22 cellular contexts compared by ENCODE assay signal in genomic region chr20:41089555-41089954, GRCh38. TPM values are rescaled to one million over a fixed set of nuclear protein-coding genes. Genes with fewer than 3 reads are reported as not detected.
DNase-seq lines count a peak whose midpoint lies in the region; ATAC-seq, FAIRE-seq and TF ChIP-seq lines count a peak whose summit lies in the region.
"Had no signal": no experiment of that assay in that cellular context is flagged by ENCODE, and none has a peak within 500 bp of the region (broad histone marks: within the 10 kb centered on the region; RNA-seq: fewer than 3 reads in every experiment).

No MANE protein-coding gene starts in this region.

- no peak overlapping the region for H3K9ac ChIP-seq in Loucy (ENCODE audit: low read depth, low read length, poor library complexity, severe bottlenecking)
- H3K9ac ChIP-seq in GM12878 (ENCODE audit: control insufficient read depth, insufficient read depth, low read length), result no peak overlapping the region

- peaks cover 66% of the 10 kb centered on the region for H3K36me3 Mint-ChIP-seq in GM23338 (ENCODE audit: low read depth)

- no peaks in the 10 kb centered on the region for H3K4me1 Mint-ChIP-seq in GM23338

- H3K79me2 ChIP-seq in GM23338 (replicated peaks; ENCODE audit: insufficient read depth) (no peaks in the 10 kb centered on the region), Loucy (ENCODE audit: insufficient read depth, low read length) (no peaks in the 10 kb centered on the region), GM12878 (ENCODE audit: control insufficient read depth, insufficient read depth, low read length) (no peaks in the 10 kb centered on the region)

- TF ChIP-seq POLR2A in GM12878 (IDR thresholded peaks at IDR 0.05; ENCODE audit: low read depth, low read length), result no peak

- H3K9me3 ChIP-seq in Loucy (ENCODE audit: insufficient read depth, low read depth, low read length) (no peaks in the 10 kb centered on the region), GM12878 (replicated peaks; ENCODE audit: control insufficient read depth, insufficient read depth, low read length) (no peaks in the 10 kb centered on the region)
- H3K9me3 ChIP-seq: left lung, pancreas, tibial artery had no signal

- H3K36me3 ChIP-seq in GM23338 (ENCODE audit: insufficient read depth) (peaks cover 27% of the 10 kb centered on the region), Loucy (ENCODE audit: insufficient read depth, low read length) (peaks cover 69% of the 10 kb centered on the region), GM12878 (ENCODE audit: control insufficient read depth in 2 of 2, insufficient read depth in 2 of 2, low read length in 1 of 2) (peaks cover 15 to 38% of the 10 kb centered on the region in 2 experiments)

- CTCF ChIA-PET in GM12878 (lab: Yijun Ruan, JAX), result no interaction called here

- H3K9me3 Mint-ChIP-seq in GM23338, result no peaks in the 10 kb centered on the region
- H3K9me3 Mint-ChIP-seq: activated naive CD8-positive, alpha-beta T cell treated with anti-CD3 and anti-CD28 coated beads, Interleukin-2, amount 10 ng/mL, durations not matched to agents 7 days and 5 days; immature natural killer cell; mesothelial cell of epicardium; natural killer cell treated with Interleukin-12 subunit alpha and Interleukin-12 subunit beta and Interleukin-15 and Interleukin-18, amount 100 ng/mL, for 72 hours had no signal

- DNase-seq in GM23338 (ENCODE audit: low spot score), result no peak
- DNase-seq in GM12878 (ENCODE audit: low read depth, low spot score), result no peak
- DNase-seq in retinal pigment epithelial cell (ENCODE audit: low read depth), result no peak
- DNase-seq in NCI-H2107 treated with DMSO at 0.1 percent for 48 hours (lab: John Stamatoyannopoulos, UW; ENCODE audit: unreplicated experiment), result no peak
- no peak for DNase-seq in cortex of kidney (lab: John Stamatoyannopoulos, UW)
- DNase-seq in sciatic nerve (ENCODE audit: low spot score), result no peak
- DNase-seq: activated CD4-positive, alpha-beta T cell treated with anti-CD3 and anti-CD28 coated beads for 36 hours; activated naive CD8-positive, alpha-beta T cell treated with anti-CD3 and anti-CD28 coated beads, Interleukin-2, amount 10 ng/mL, durations not matched to agents 7 days and 5 days; dermis blood vessel endothelial cell; immature natural killer cell; left lung; MV-4-11; NCI-H187 treated with DMSO at 0.1 percent for 48 hours; NCI-H345; pancreas; stimulated activated naive CD8-positive, alpha-beta T cell treated with anti-CD3 and anti-CD28 coated beads, Interleukin-15, Interleukin-2, amounts not matched to agents 100 U/mL and 50 U/mL, for 24 hours; tibial artery had no signal

- FAIRE-seq in GM12878 (lab: Jason Lieb, UNC), result no peak
- FAIRE-seq: endothelial cell of umbilical vein, pancreas, RCC 7860 had no signal

- H3K4me1 ChIP-seq in GM23338 (ENCODE audit: insufficient read depth) (0 out of 2 replicates have a peak, but pooled peaks cover 4% of the 10 kb centered on the region), Loucy (ENCODE audit: insufficient read depth, low read length, poor library complexity, severe bottlenecking) (peaks cover 12% of the 10 kb centered on the region), GM12878 (ENCODE audit: control insufficient read depth, insufficient read depth, low read length) (no peaks in the 10 kb centered on the region)
- H3K4me1 ChIP-seq: tibial artery had no signal

- no peak overlapping the region for H3K4me2 ChIP-seq in GM23338
- H3K4me2 ChIP-seq in Loucy (ENCODE audit: low read depth, low read length, poor library complexity, severe bottlenecking), result no peak overlapping the region
- H3K4me2 ChIP-seq in GM12878 (ENCODE audit: control insufficient read depth, insufficient read depth), result no peak overlapping the region

- H3F3A ChIP-seq in GM23338 (replicated peaks; ENCODE audit: low read depth) (peaks cover 6% of the 10 kb centered on the region; the same call in 1 of the 2 replicates), Loucy (ENCODE audit: low read depth) (no peaks in the 10 kb centered on the region)

- 78% methylated on average over 3 of the region's 3 CpGs for WGBS in GM12878 (ENCODE audit: insufficient coverage, insufficient replicate concordance, low lambda C conversion rate, missing lambda C conversion rate)

- POLR2A ChIA-PET in GM12878 (lab: Charles Lee), result interaction anchor here (0.7 to 1.2 kb wide), 2 partner anchors 13 to 32 kb away, joined by 5 to 11 read pairs; no protein-coding TSS in a partner anchor

- peaks cover 14% of the 10 kb centered on the region; the same call in 1 of the 2 replicates for H4K20me1 ChIP-seq in GM23338 (replicated peaks; ENCODE audit: insufficient read depth)
- H4K20me1 ChIP-seq in Loucy (ENCODE audit: insufficient read depth, low read length, poor library complexity, severe bottlenecking), result peaks cover 6% of the 10 kb centered on the region
- no peaks in the 10 kb centered on the region for H4K20me1 ChIP-seq in GM12878 (ENCODE audit: control insufficient read depth, insufficient read depth)

- SMC1A ChIA-PET in GM12878 (lab: Charles Lee; ENCODE audit: uncharacterized antibody, unreplicated experiment), result interaction anchor here (1.2 kb wide), 1 partner anchor 121 kb away, joined by 5 read pairs; no protein-coding TSS in a partner anchor

- ATAC-seq in GM23338 (no peak), GM12878 (no peak), sciatic nerve (no peak)
- ATAC-seq: activated CD4-positive, alpha-beta T cell treated with anti-CD3 and anti-CD28 coated beads for 36 hours; left lung; natural killer cell treated with Interleukin-12 subunit alpha and Interleukin-12 subunit beta and Interleukin-15 and Interleukin-18, amount 100 ng/mL, for 72 hours; pancreas; stimulated activated naive CD8-positive, alpha-beta T cell treated with anti-CD3 and anti-CD28 coated beads, Interleukin-15, Interleukin-2, amounts not matched to agents 100 U/mL and 50 U/mL, for 24 hours had no signal

- H3K4me3 ChIP-seq in GM23338, result no peak overlapping the region
- no peak overlapping the region for H3K4me3 ChIP-seq in Loucy (ENCODE audit: low read length, poor library complexity, severe bottlenecking)
- H3K4me3 ChIP-seq in GM12878, result no peak overlapping the region
- H3K4me3 ChIP-seq in retinal pigment epithelial cell (ENCODE audit: low read length), result no peak overlapping the region
- H3K4me3 ChIP-seq: left lung, pancreas, tibial artery had no signal

- H3K27me3 ChIP-seq in GM23338 (ENCODE audit: insufficient read depth) (no peaks in the 10 kb centered on the region), Loucy (ENCODE audit: insufficient read depth, low read length, poor library complexity, severe bottlenecking) (no peaks in the 10 kb centered on the region), GM12878 (replicated peaks in 1 of 2; ENCODE audit: control insufficient read depth in 2 of 2, insufficient read depth in 2 of 2, low read length in 1 of 2) (no peaks in the 10 kb centered on the region)
- H3K27me3 ChIP-seq: left lung, pancreas, tibial artery had no signal

- intact Hi-C loops in GM12878 (cut with micrococcal nuclease; ENCODE audit: unreplicated experiment) (no loop called here), sciatic nerve (cut with DNase I) (no loop called here)

- H2AFZ ChIP-seq in GM23338 (no peak overlapping the region), Loucy (ENCODE audit: low read length) (no peak overlapping the region), GM12878 (ENCODE audit: control insufficient read depth, low read depth, low read length) (no peak overlapping the region)

- in situ Hi-C loops in GM12878 (cut with MboI), result loop anchor here (25.0 kb wide), 1 partner anchor 352 kb away; no protein-coding TSS in a partner anchor

- H3K9me2 ChIP-seq in GM23338 (ENCODE audit: insufficient read depth) (no peaks in the 10 kb centered on the region), Loucy (replicated peaks; ENCODE audit: low read depth, low read length) (no peaks in the 10 kb centered on the region)

- no TSS peak for BruUV-seq in GM12878 (replicated peaks; lab: Mats Ljungman, UMichigan)

- RAD21 ChIA-PET in GM12878 (lab: Charles Lee; ENCODE audit: unreplicated experiment), result interaction anchor here (2.0 kb wide), 1 partner anchor 99 kb away, joined by 6 read pairs; no protein-coding TSS in a partner anchor

- H3K4me3 Mint-ChIP-seq in GM23338, result no peak overlapping the region
- H3K4me3 Mint-ChIP-seq: activated CD4-positive, alpha-beta T cell treated with anti-CD3 and anti-CD28 coated beads for 36 hours; activated naive CD8-positive, alpha-beta T cell treated with anti-CD3 and anti-CD28 coated beads, Interleukin-2, amount 10 ng/mL, durations not matched to agents 7 days and 5 days; immature natural killer cell; mesothelial cell of epicardium; natural killer cell treated with Interleukin-12 subunit alpha and Interleukin-12 subunit beta and Interleukin-15 and Interleukin-18, amount 100 ng/mL, for 72 hours had no signal

- H3K27me3 Mint-ChIP-seq in GM23338 (ENCODE audit: insufficient read depth, low read depth, poor library complexity), result peaks cover 7% of the 10 kb centered on the region
- H3K27me3 Mint-ChIP-seq: activated CD4-positive, alpha-beta T cell treated with anti-CD3 and anti-CD28 coated beads for 36 hours; activated naive CD8-positive, alpha-beta T cell treated with anti-CD3 and anti-CD28 coated beads, Interleukin-2, amount 10 ng/mL, durations not matched to agents 7 days and 5 days; natural killer cell treated with Interleukin-12 subunit alpha and Interleukin-12 subunit beta and Interleukin-15 and Interleukin-18, amount 100 ng/mL, for 72 hours had no signal

- peak; percentile 32 to 42; a peak in 3 of 4 replicates for TF ChIP-seq CTCF in GM23338 (conservative IDR thresholded peaks at IDR 0.05; ENCODE audit: low read depth in 2 of 2)
- TF ChIP-seq CTCF in Loucy (conservative IDR thresholded peaks at IDR 0.05; ENCODE audit: low read length), result 0 out of 2 replicates have a peak, but pooled peaks have one; percentile 20
- 0 out of 6 replicates have a peak, but pooled peaks of 1 of the 3 experiments have one; percentile 3 for TF ChIP-seq CTCF in GM12878 (IDR thresholded peaks at IDR 0.05 in 2 of 3, conservative IDR thresholded peaks at IDR 0.05 in 1 of 3; ENCODE audit: control insufficient read depth in 2 of 3, extremely low read depth in 1 of 3, insufficient read depth in 1 of 3, low read depth in 3 of 3, low read length in 3 of 3)
- TF ChIP-seq CTCF in retinal pigment epithelial cell (conservative IDR thresholded peaks at IDR 0.05; ENCODE audit: low read depth, low read length), result peak; percentile 11

- no peak overlapping the region for H3K27ac Mint-ChIP-seq in GM23338
- H3K27ac Mint-ChIP-seq: activated CD4-positive, alpha-beta T cell treated with anti-CD3 and anti-CD28 coated beads for 36 hours; activated naive CD8-positive, alpha-beta T cell treated with anti-CD3 and anti-CD28 coated beads, Interleukin-2, amount 10 ng/mL, durations not matched to agents 7 days and 5 days; mesothelial cell of epicardium; natural killer cell treated with Interleukin-12 subunit alpha and Interleukin-12 subunit beta and Interleukin-15 and Interleukin-18, amount 100 ng/mL, for 72 hours had no signal

- TF ChIP-seq EP300 in GM12878 (IDR thresholded peaks at IDR 0.05; ENCODE audit: borderline replicate concordance in 1 of 2, control insufficient read depth in 1 of 2, low read depth in 2 of 2, low read length in 2 of 2), result no peak

- TF ChIP-seq RAD21 in GM12878 (IDR thresholded peaks at IDR 0.05; ENCODE audit: insufficient read depth, low read depth, low read length), result no peak

- H3K27ac ChIP-seq in GM23338 (ENCODE audit: low read depth) (no peak overlapping the region; the same call in 1 of the 2 replicates), GM12878 (ENCODE audit: control insufficient read depth, insufficient read depth) (no peak overlapping the region)
- H3K27ac ChIP-seq: left lung, pancreas, tibial artery had no signal

RNA-seq across cellular contexts. Expression of gene PLCG1, which starts 47.8 kb away (rescaled TPM):
- total RNA-seq in GM23338 (2014; rRNA removed; shearing (Covaris generic)), result 174 and 206 TPM in 2 replicates
- polyA plus RNA-seq in GM23338 (2016; fragmentation: Nextera tagmentation; extraction: Ambion mirVana) (23.8 and 27.4 TPM in 2 replicates), GM12878 (2011; rRNA removed) (61.7 and 114 TPM in 2 replicates), GM12878 (2014; fragmentation: Illumina TruSeq; extraction: Trizol) (29.2 and 51.0 TPM in 2 replicates), GM12878 (2014; fragmentation: Nextera tagmentation; extraction: Ambion mirVana) (1 to 10 TPM; 2.6 to 3.0 TPM), GM12878 (2014; rRNA removed) (70.4 and 85.0 TPM in 2 replicates), GM12878 (2016; fragmentation: Nextera tagmentation; extraction: Ambion mirVana) (10 to 100 TPM; 12.8 to 13.0 TPM)
- total RNA-seq in GM12878 (2013; cell fraction: nucleolus; rRNA removed), result 292 and 309 TPM in 2 replicates
- total RNA-seq in GM12878 (2014; rRNA removed) (48.4 and 55.4 TPM in 2 replicates), GM12878 (2014; rRNA removed; fragmentation: Illumina TruSeq; extraction: Trizol) (39.3 and 39.5 TPM in 2 replicates), GM12878 (2021) (78.6 and 85.4 TPM in 2 replicates), sciatic nerve (148 TPM)
- 53.5 TPM for polyA plus RNA-seq in GM12878 (2011; ENCODE audit: low read depth)
- polyA plus RNA-seq in GM12878 (2011; cell fraction: cytosol; rRNA removed), result 117 and 135 TPM in 2 replicates
- polyA plus RNA-seq in GM12878 (2011; cell fraction: nucleus; rRNA removed), result 795 and 878 TPM in 2 replicates
- 67.5 and 102 TPM in 2 replicates for polyA plus RNA-seq in GM12878 (2012)
- polyA minus RNA-seq in GM12878 (2011; rRNA and poly(A)+ RNA removed), result 123 and 185 TPM in 2 replicates
- polyA minus RNA-seq in GM12878 (2011; cell fraction: cytosol; rRNA and poly(A)+ RNA removed), result 60.8 and 65.4 TPM in 2 replicates
- 200 and 222 TPM in 2 replicates for polyA minus RNA-seq in GM12878 (2011; cell fraction: nucleus; rRNA and poly(A)+ RNA removed)
